7 cellular contexts compared by ENCODE assay signal in genomic region chr19:49580264-49581006, GRCh38. TPM values are rescaled to one million over a fixed set of nuclear protein-coding genes. Genes with fewer than 3 reads are reported as not detected.
DNase-seq lines count a peak whose midpoint lies in the region; ATAC-seq and TF ChIP-seq lines count a peak whose summit lies in the region.

Gene NOSIP, minus strand, starts transcription at chr19:49580556. Its CDS starts 19,865 bp downstream, at chr19:49560691.

- H3K36me3 Mint-ChIP-seq in brain, result peaks cover 1% of the 10 kb centered on the region

- no peak for TF ChIP-seq CTCF in brain (conservative IDR thresholded peaks at IDR 0.05)

- DNase-seq in NCI-H2171 (lab: John Stamatoyannopoulos, UW) (peak; percentile 96), UCSD-AML1 (lab: John Stamatoyannopoulos, UW; ENCODE audit: unreplicated experiment) (peak; percentile 94), skeletal muscle cell (ENCODE audit: low read depth) (peak; percentile 87)

- H3K4me3 ChIP-seq in iPS-11a (ENCODE audit: low read depth, low read length) (peak within 1 kb of the TSS; percentile 99), skeletal muscle cell (ENCODE audit: low read depth, low read length) (peak within 1 kb of the TSS; percentile 79)

- no peaks in the 10 kb centered on the region for H3K27me3 Mint-ChIP-seq in brain

- H3K4me1 Mint-ChIP-seq in brain, result peaks cover 50% of the 10 kb centered on the region

- H3K27ac Mint-ChIP-seq in brain, result peak within 1 kb of the TSS; percentile 90 to 96 (median 95)

- peak; percentile 65 for ATAC-seq in GM18519 (IDR thresholded peaks at IDR 0.05; ENCODE audit: low FRiP score, unreplicated experiment)
- ATAC-seq in HG03060 (IDR thresholded peaks at IDR 0.05; ENCODE audit: low read depth, unreplicated experiment), result peak; percentile 90

- peaks cover 0 to 2% (median 0%) of the 10 kb centered on the region in 5 experiments for H3K9me3 Mint-ChIP-seq in brain

- H3K4me3 Mint-ChIP-seq in brain, result peak within 1 kb of the TSS; percentile 90 to 97 (median 95)

RNA-seq across cellular contexts. Expression of gene NOSIP, which starts in this region (rescaled TPM):
- polyA plus RNA-seq in brain (ENCODE audit: insufficient read depth, low read depth, low replicate concordance), result 131 TPM

Comparison
In these comparisons a context has a peak if more than half of its experiments do, and no peak if none do; other contexts are left out.
1. Peak in every context shown above with its lines: DNase-seq, ATAC-seq and H3K4me3 ChIP-seq.